In genomic region chr19:2289714-2290435, GRCh38 we compare ENCODE assay signal across 8 cellular contexts. TPM values are rescaled to one million over a fixed set of nuclear protein-coding genes. Genes with fewer than 3 reads are reported as not detected.
DNase-seq lines count a peak whose midpoint lies in the region; ATAC-seq and TF ChIP-seq lines count a peak whose summit lies in the region.

No MANE protein-coding gene starts in this region.

- no peaks in the 10 kb centered on the region for H3K9me2 ChIP-seq in neural cell (ENCODE audit: insufficient read depth, low read length)

- H3K27ac ChIP-seq in AG04450 (ENCODE audit: low read depth, low read length) = no peak overlapping the region
- no peak overlapping the region for H3K27ac ChIP-seq in neural cell (ENCODE audit: low read length)

- no peak overlapping the region for H3K4me2 ChIP-seq in neural cell (ENCODE audit: low read length)

- no peak overlapping the region for H2AFZ ChIP-seq in neural cell (ENCODE audit: low read depth, low read length)

- peak overlapping the region; percentile 10; the same call in 1 of the 2 replicates for H3K4me3 ChIP-seq in AG04450 (ENCODE audit: low read depth, low read length)
- H3K4me3 ChIP-seq in neural cell (ENCODE audit: low read length) = peak overlapping the region; percentile 46

- H3K79me2 ChIP-seq in neural cell (replicated peaks; ENCODE audit: insufficient read depth, low read length) = no peaks in the 10 kb centered on the region

- POLR2A ChIA-PET in AG04450 (lab: Yijun Ruan, JAX) = no interaction called here

- no peak for TF ChIP-seq EP300 in neural cell (conservative IDR thresholded peaks at IDR 0.05; ENCODE audit: poor library complexity, severe bottlenecking)

- DNase-seq in AG04450 (ENCODE audit: low read depth, low spot score) (no peak), T-helper 9 cell (peak; percentile 38), occipital lobe (lab: John Stamatoyannopoulos, UW) (no peak), NCI-H446 treated with DMSO at 0.1 percent for 48 hours (lab: John Stamatoyannopoulos, UW) (no peak)
- DNase-seq in effector CD4-positive, alpha-beta T cell = peak; percentile 37

- TF ChIP-seq CTCF in AG04450 (IDR thresholded peaks at IDR 0.05; ENCODE audit: low read depth, low read length) (no peak), neural cell (IDR thresholded peaks at IDR 0.05; ENCODE audit: poor library complexity, severe bottlenecking) (no peak)

- peak; percentile 58 for ATAC-seq in GM21786 (IDR thresholded peaks at IDR 0.05; ENCODE audit: unreplicated experiment)
- ATAC-seq in HG03139 (IDR thresholded peaks at IDR 0.05; ENCODE audit: unreplicated experiment) = no peak

- H4K20me1 ChIP-seq in neural cell (ENCODE audit: insufficient read depth) = no peaks in the 10 kb centered on the region

- H3K36me3 ChIP-seq in neural cell (ENCODE audit: insufficient read depth, low read length) = no peaks in the 10 kb centered on the region

- no peaks in the 10 kb centered on the region for H3F3A ChIP-seq in neural cell (ENCODE audit: insufficient read depth, low read length, poor library complexity, severe bottlenecking)

- TF ChIP-seq RAD21 in neural cell (conservative IDR thresholded peaks at IDR 0.05) = no peak

- H3K27me3 ChIP-seq in AG04450 (ENCODE audit: control insufficient read depth, insufficient read depth, low read length) = peaks cover 57% of the 10 kb centered on the region
- peaks cover 56% of the 10 kb centered on the region for H3K27me3 ChIP-seq in neural cell (ENCODE audit: insufficient read depth, low read depth, low read length)

- H3K9me3 ChIP-seq in AG04450 (ENCODE audit: control insufficient read depth, insufficient read depth, low read length) (peaks cover 4% of the 10 kb centered on the region; the same call in 1 of the 2 replicates), neural cell (ENCODE audit: low read length) (no peaks in the 10 kb centered on the region)

- CTCF ChIA-PET in AG04450 (lab: Charles Lee) = no interaction called here

- H3K9ac ChIP-seq in neural cell (ENCODE audit: low read length) = no peak overlapping the region

TF ChIP-seq in neural cell, 6 proteins besides CTCF, POLR2A, EP300 and RAD21:
- TF ChIP-seq SMC3 (conservative IDR thresholded peaks at IDR 0.05; ENCODE audit: poor library complexity) (no peak), MXI1 (conservative IDR thresholded peaks at IDR 0.05; ENCODE audit: poor library complexity, severe bottlenecking) (no peak), POLR2AphosphoS5 (IDR thresholded peaks at IDR 0.05) (no peak), REST (IDR thresholded peaks at IDR 0.05; ENCODE audit: borderline replicate concordance) (no peak)

RNA-seq across cellular contexts. Expression of gene PEAK3, which starts 7.9 kb away (rescaled TPM):
- polyA plus RNA-seq in AG04450 (2011; rRNA removed) = 0.04 TPM in 1 of 2 replicates, not detected in the other
- polyA minus RNA-seq in AG04450 (2011; rRNA and poly(A)+ RNA removed) = not detected in 2 replicates
- not detected in 2 replicates for polyA plus RNA-seq in neural cell
- polyA minus RNA-seq in neural cell = not detected in 2 replicates
- total RNA-seq in occipital lobe = not detected

RNA-seq across cellular contexts. Expression of gene LINGO3, which starts 18.1 kb away (rescaled TPM):
- polyA plus RNA-seq in AG04450 (2011; rRNA removed) = not detected in 2 replicates
- not detected in 2 replicates for polyA minus RNA-seq in AG04450 (2011; rRNA and poly(A)+ RNA removed)
- 1.2 and 2.7 TPM in 2 replicates for polyA plus RNA-seq in neural cell
- polyA minus RNA-seq in neural cell = 2.5 and 2.7 TPM in 2 replicates
- total RNA-seq in occipital lobe = 0.62 TPM

RNA-seq across cellular contexts. Expression of gene JSRP1, which starts 33.7 kb away (rescaled TPM):
- polyA plus RNA-seq in AG04450 (2011; rRNA removed) = not detected in 2 replicates
- not detected in 2 replicates for polyA minus RNA-seq in AG04450 (2011; rRNA and poly(A)+ RNA removed)
- polyA plus RNA-seq in neural cell = 1.3 and 1.4 TPM in 2 replicates
- polyA minus RNA-seq in neural cell = 4.9 TPM in 1 of 2 replicates, not detected in the other
- not detected for total RNA-seq in occipital lobe

RNA-seq across cellular contexts. Expression of gene LSM7, which starts 38.5 kb away (rescaled TPM):
- 137 and 192 TPM in 2 replicates for polyA plus RNA-seq in AG04450 (2011; rRNA removed)
- 37.1 and 39.4 TPM in 2 replicates for polyA minus RNA-seq in AG04450 (2011; rRNA and poly(A)+ RNA removed)
- 520 and 550 TPM in 2 replicates for polyA plus RNA-seq in neural cell
- polyA minus RNA-seq in neural cell = 160 and 161 TPM in 2 replicates
- total RNA-seq in occipital lobe = 61.6 TPM

RNA-seq across cellular contexts. Expression of gene SPPL2B, which starts 38.6 kb away (rescaled TPM):
- polyA plus RNA-seq in AG04450 (2011; rRNA removed) (9.9 and 15.7 TPM in 2 replicates), neural cell (68.7 and 86.8 TPM in 2 replicates)
- polyA minus RNA-seq in AG04450 (2011; rRNA and poly(A)+ RNA removed) = 7.3 and 9.2 TPM in 2 replicates
- 49.1 and 54.0 TPM in 2 replicates for polyA minus RNA-seq in neural cell
- 22.6 TPM for total RNA-seq in occipital lobe

Comparison
In these comparisons a context has a peak if more than half of its experiments do, and no peak if none do; other contexts are left out.
1. DNase-seq: peak in T-helper 9 cell (single experiment) and effector CD4-positive, alpha-beta T cell (single experiment); none in AG04450 (single experiment), occipital lobe (single experiment) and NCI-H446 treated with DMSO at 0.1 percent for 48 hours (single experiment).